Comparison of ENCODE assay signal across 7 cellular contexts in genomic region chr3:69320867-69321266, GRCh38.
DNase-seq lines count a peak whose midpoint lies in the region; ATAC-seq and TF ChIP-seq lines count a peak whose summit lies in the region.

No MANE protein-coding gene starts in this region.

- peaks cover 5% of the 10 kb centered on the region for H3K36me3 Mint-ChIP-seq in stimulated activated effector memory CD8-positive, alpha-beta T cell treated with anti-CD3 and anti-CD28 coated beads, Interleukin-12 subunit alpha, Interleukin-12 subunit beta, amount 100 ng/mL, for 72 hours

- 70 to 73% methylated on average over 3 to 4 of the region's 4 CpGs for WGBS in transverse colon (ENCODE audit: low coverage in 1 of 2), 2 donors

- H3K9me3 Mint-ChIP-seq in stimulated activated effector memory CD8-positive, alpha-beta T cell treated with anti-CD3 and anti-CD28 coated beads, Interleukin-12 subunit alpha, Interleukin-12 subunit beta, amount 100 ng/mL, for 72 hours, result no peaks in the 10 kb centered on the region

- H3K36me3 ChIP-seq in transverse colon, result no peaks in the 10 kb centered on the region

- no peak for TF ChIP-seq EP300 in transverse colon (IDR thresholded peaks at IDR 0.05; ENCODE audit: low read depth)

- TF ChIP-seq CTCF in fibroblast of villous mesenchyme (IDR thresholded peaks at IDR 0.05; ENCODE audit: insufficient read depth, low read depth, low read length), result no peak
- no peak for TF ChIP-seq CTCF in transverse colon (IDR thresholded peaks at IDR 0.05)

- H3K27ac ChIP-seq in transverse colon, result peak overlapping the region in 2 of 4 donors; percentile 55 to 58

- H3K27ac Mint-ChIP-seq in stimulated activated effector memory CD8-positive, alpha-beta T cell treated with anti-CD3 and anti-CD28 coated beads, Interleukin-12 subunit alpha, Interleukin-12 subunit beta, amount 100 ng/mL, for 72 hours, result no peak overlapping the region

- intact Hi-C loops in transverse colon (cut with DNase I; ENCODE audit: low total_unique reads), result no loop called here

- peaks cover under 1% of the 10 kb centered on the region for H3K4me1 Mint-ChIP-seq in stimulated activated effector memory CD8-positive, alpha-beta T cell treated with anti-CD3 and anti-CD28 coated beads, Interleukin-12 subunit alpha, Interleukin-12 subunit beta, amount 100 ng/mL, for 72 hours

- no peak for TF ChIP-seq POLR2A in transverse colon (IDR thresholded peaks at IDR 0.05)

- no peaks in the 10 kb centered on the region for H3K27me3 ChIP-seq in transverse colon

- no peak overlapping the region for H3K4me3 Mint-ChIP-seq in stimulated activated effector memory CD8-positive, alpha-beta T cell treated with anti-CD3 and anti-CD28 coated beads, Interleukin-12 subunit alpha, Interleukin-12 subunit beta, amount 100 ng/mL, for 72 hours

- in situ Hi-C loops in transverse colon (cut with MboI; ENCODE audit: low pct_ligation_motif_present in 1 of 4, low pct_unique_long_range_greater_than_20kb in 1 of 4, low sequenced_read_pairs in 3 of 4), result loop anchor here in 3 of 4 donors (25.0 kb wide), 3 partner anchors 91 to 341 kb away; no protein-coding TSS in a partner anchor

- peaks cover 0 to 9% (median 3%) of the 10 kb centered on the region in 4 donors for H3K4me1 ChIP-seq in transverse colon

- no peak overlapping the region for H3K4me3 ChIP-seq in fibroblast of villous mesenchyme (ENCODE audit: low read depth, low read length)
- no peak overlapping the region for H3K4me3 ChIP-seq in transverse colon

- no peaks in the 10 kb centered on the region for H3K9me3 ChIP-seq in transverse colon

- DNase-seq in fibroblast of villous mesenchyme (ENCODE audit: low read depth), result peak; percentile 46
- DNase-seq in transverse colon, result peak; percentile 14
- no peak for DNase-seq in activated CD8-positive, alpha-beta memory T cell treated with anti-CD3 and anti-CD28 coated beads, Interleukin-2, amount 50 U/mL, for 4 hours
- no peak for DNase-seq in SHP77 (lab: John Stamatoyannopoulos, UW)
- DNase-seq in stimulated activated effector memory CD8-positive, alpha-beta T cell treated with anti-CD3 and anti-CD28 coated beads, Interleukin-12 subunit alpha, Interleukin-12 subunit beta, amount 100 ng/mL, for 72 hours (ENCODE audit: low spot score in 2 of 2), result no peak

- peak; percentile 53 for ATAC-seq in GM19468 (IDR thresholded peaks at IDR 0.05; ENCODE audit: extremely low read depth, unreplicated experiment)
- peak; percentile 55 for ATAC-seq in HG03442 (IDR thresholded peaks at IDR 0.05; ENCODE audit: unreplicated experiment)
- ATAC-seq in stimulated activated effector memory CD8-positive, alpha-beta T cell treated with anti-CD3 and anti-CD28 coated beads, Interleukin-12 subunit alpha, Interleukin-12 subunit beta, amount 100 ng/mL, for 72 hours, result no peak

Comparison
In these comparisons a context has a peak if more than half of its experiments do, and no peak if none do; other contexts are left out.
1. DNase-seq: peak in fibroblast of villous mesenchyme (single experiment) and transverse colon (single experiment); none in activated CD8-positive, alpha-beta memory T cell treated with anti-CD3 and anti-CD28 coated beads, Interleukin-2, amount 50 U/mL, for 4 hours (single experiment), SHP77 (0 of 2) and stimulated activated effector memory CD8-positive, alpha-beta T cell treated with anti-CD3 and anti-CD28 coated beads, Interleukin-12 subunit alpha, Interleukin-12 subunit beta, amount 100 ng/mL, for 72 hours (0 of 2).